In genomic region chr3:107753494-107753893, GRCh38 we compare ENCODE assay signal across 8 cellular contexts.
DNase-seq lines count a peak whose midpoint lies in the region; ATAC-seq and TF ChIP-seq lines count a peak whose summit lies in the region.

No MANE protein-coding gene starts in this region.

- H3K4me3 Mint-ChIP-seq in naive B cell = no peak overlapping the region

- no peaks in the 10 kb centered on the region for H3K4me1 Mint-ChIP-seq in naive B cell

- H3K27me3 Mint-ChIP-seq in naive B cell = no peaks in the 10 kb centered on the region

- peak overlapping the region in 1 of 6 donors; percentile 31 for H3K27ac Mint-ChIP-seq in naive B cell

- in situ Hi-C loops in ACHN (cut with HindIII; ENCODE audit: low pct_ligation_motif_present, low pct_unique_long_range_greater_than_20kb, low sequenced_read_pairs) = no loop called here
- in situ Hi-C loops in SK-MEL-5 (cut with HindIII; ENCODE audit: low pct_unique_long_range_greater_than_20kb, low sequenced_read_pairs) = no loop called here

- peaks cover 7 to 15% of the 10 kb centered on the region in 2 donors for H3K36me3 Mint-ChIP-seq in naive B cell

- H3K4me3 ChIP-seq in epithelial cell of esophagus (ENCODE audit: low read length) = no peak overlapping the region

- ATAC-seq in naive B cell (ENCODE audit: low read depth in 2 of 2) = peak; percentile 30 to 57

- peak; percentile 75 for TF ChIP-seq CTCF in epithelial cell of esophagus (IDR thresholded peaks at IDR 0.05; ENCODE audit: insufficient read depth, low read depth, low read length, missing control alignments)

- no peaks in the 10 kb centered on the region for H3K9me3 Mint-ChIP-seq in naive B cell

- DNase-seq in ACHN (peak; percentile 54), GF-D8 (lab: John Stamatoyannopoulos, UW) (peak; percentile 17), Kasumi-1 (lab: John Stamatoyannopoulos, UW) (peak; percentile 61 to 76), SK-MEL-5 (ENCODE audit: low read depth, low spot score) (peak; percentile 82), epithelial cell of esophagus (ENCODE audit: low read depth) (peak; percentile 62), naive B cell (no peak), NK-92 (lab: John Stamatoyannopoulos, UW; ENCODE audit: unreplicated experiment) (no peak)
- no peak for DNase-seq in NK-92 treated with Interleukin-12 subunit alpha and Interleukin-12 subunit beta, amount 100 ng/mL, for 24 hours (lab: John Stamatoyannopoulos, UW)

Comparison
In these comparisons a context has a peak if more than half of its experiments do, and no peak if none do; other contexts are left out.
1. DNase-seq: peak in ACHN (single experiment), GF-D8 (single experiment), Kasumi-1 (2 of 2), SK-MEL-5 (single experiment) and epithelial cell of esophagus (single experiment); none in naive B cell (single experiment), NK-92 treated with Interleukin-12 subunit alpha and Interleukin-12 subunit beta, amount 100 ng/mL, for 24 hours (single experiment) and NK-92 (single experiment).